In genomic region chr17:66551839-66552238, GRCh38 we compare ENCODE assay signal across 11 cellular contexts.
DNase-seq lines count a peak whose midpoint lies in the region; ATAC-seq and TF ChIP-seq lines count a peak whose summit lies in the region.
"Had no signal": no experiment of that assay in that cellular context is flagged by ENCODE, and none has a peak within 500 bp of the region (broad histone marks: within the 10 kb centered on the region; RNA-seq: fewer than 3 reads in every experiment).

No MANE protein-coding gene starts in this region.

- ATAC-seq in IMR-90 (ENCODE audit: low read depth): no peak
- no peak for ATAC-seq in CD8-positive, alpha-beta T cell
- ATAC-seq in HG03095 (IDR thresholded peaks at IDR 0.05; ENCODE audit: unreplicated experiment): no peak
- ATAC-seq: K562 had no signal

- H3K18ac ChIP-seq in IMR-90 (ENCODE audit: low read depth, low read length): no peak overlapping the region

- H3K27me3 ChIP-seq in IMR-90 (ENCODE audit: control insufficient read depth, insufficient read depth, low read length) (no peaks in the 10 kb centered on the region), colonic mucosa (no peaks in the 10 kb centered on the region)
- no peaks in the 10 kb centered on the region for H3K27me3 ChIP-seq in CD8-positive, alpha-beta T cell (ENCODE audit: insufficient read depth, low read length)
- H3K27me3 ChIP-seq: BE2C had no signal

- H3K9ac ChIP-seq in IMR-90 (ENCODE audit: low read depth, low read length): no peak overlapping the region
- H3K9ac ChIP-seq in colonic mucosa (ENCODE audit: low read depth in 2 of 2, low read length in 2 of 2): no peak overlapping the region

- peaks cover 34% of the 10 kb centered on the region for H3K9me1 ChIP-seq in IMR-90 (ENCODE audit: insufficient read depth, low read length)

- no peak overlapping the region for H4K8ac ChIP-seq in IMR-90 (ENCODE audit: low read depth in 2 of 2, low read length in 2 of 2)

- H3K4me3 ChIP-seq in IMR-90 (ENCODE audit: insufficient read depth, low read depth, low read length) (no peak overlapping the region), colonic mucosa (no peak overlapping the region)
- no peak overlapping the region for H3K4me3 ChIP-seq in CD8-positive, alpha-beta T cell (ENCODE audit: low read depth, low read length)
- H3K4me3 ChIP-seq: K562 had no signal

- H2BK20ac ChIP-seq in IMR-90 (ENCODE audit: low read depth, low read length): no peak overlapping the region

- peaks cover 17% of the 10 kb centered on the region for H3K36me3 Mint-ChIP-seq in nephron progenitor cell (ENCODE audit: low read depth)
- H3K36me3 Mint-ChIP-seq in CD8-positive, alpha-beta T cell: peaks cover 23% of the 10 kb centered on the region

- no peaks in the 10 kb centered on the region for H3K36me3 ChIP-seq in IMR-90 (ENCODE audit: control insufficient read depth, insufficient read depth, low read length)
- H3K36me3 ChIP-seq in colonic mucosa: no peaks in the 10 kb centered on the region
- H3K36me3 ChIP-seq in CD8-positive, alpha-beta T cell (ENCODE audit: insufficient read depth, low read length): no peaks in the 10 kb centered on the region
- H3K36me3 ChIP-seq: BE2C had no signal

- BruUV-seq in IMR-90 (replicated peaks; lab: Mats Ljungman, UMichigan): no TSS peak

- dilution Hi-C loops in IMR-90 (cut with HindIII; ENCODE audit: low sequenced_read_pairs, unreplicated experiment): no loop called here

- DNase-seq in DMS53 (lab: John Stamatoyannopoulos, UW) (peak; percentile 79), IMR-90 (no peak), colonic mucosa (no peak), nephron progenitor cell (no peak)
- DNase-seq in activated CD8-positive, alpha-beta memory T cell treated with anti-CD3 and anti-CD28 coated beads for 24 hours: no peak
- DNase-seq in CD8-positive, alpha-beta T cell: no peak
- DNase-seq: BE2C; Caco-2; CD4-positive, alpha-beta memory T cell had no signal

- no peak overlapping the region for H2AK9ac ChIP-seq in IMR-90 (replicated peaks; ENCODE audit: low read depth, low read length, poor library complexity)

- H3K9me3 ChIP-seq in IMR-90 (ENCODE audit: control insufficient read depth, insufficient read depth, low read length): no peaks in the 10 kb centered on the region
- H3K9me3 ChIP-seq in colonic mucosa: no peaks in the 10 kb centered on the region
- H3K9me3 ChIP-seq in CD8-positive, alpha-beta T cell (ENCODE audit: low read length): no peaks in the 10 kb centered on the region
- H3K9me3 ChIP-seq: BE2C, Caco-2 had no signal

- H3K9me3 Mint-ChIP-seq in nephron progenitor cell: peaks cover 13% of the 10 kb centered on the region
- H3K9me3 Mint-ChIP-seq in CD8-positive, alpha-beta T cell: no peaks in the 10 kb centered on the region

- no peak overlapping the region for H2AFZ ChIP-seq in IMR-90 (replicated peaks; ENCODE audit: low read length, poor library complexity)

- no peak for TF ChIP-seq POLR2A in IMR-90 (IDR thresholded peaks at IDR 0.05; ENCODE audit: low read depth, low read length)

- H3K4me1 ChIP-seq in IMR-90 (ENCODE audit: control insufficient read depth, insufficient read depth, low read length): peaks cover 27% of the 10 kb centered on the region
- peaks cover 15% of the 10 kb centered on the region for H3K4me1 ChIP-seq in colonic mucosa
- peaks cover 21% of the 10 kb centered on the region for H3K4me1 ChIP-seq in CD8-positive, alpha-beta T cell (ENCODE audit: insufficient read depth, low read length)
- H3K4me1 ChIP-seq: BE2C had no signal

- H3K14ac ChIP-seq in IMR-90 (replicated peaks; ENCODE audit: low read depth, low read length): peak overlapping the region; percentile 27; the same call in 1 of the 2 replicates

- in situ Hi-C loops in IMR-90 (cut with MboI; ENCODE audit: low sequenced_read_pairs): no loop called here

- no peak overlapping the region for H3K4me2 ChIP-seq in IMR-90 (ENCODE audit: low read depth, low read length)

- no peaks in the 10 kb centered on the region for H4K20me1 ChIP-seq in IMR-90 (ENCODE audit: insufficient read depth, low read length)

- no peak overlapping the region for H3K23ac ChIP-seq in IMR-90 (ENCODE audit: low read depth, low read length)

- CTCF ChIA-PET in IMR-90 (lab: Yijun Ruan, JAX): interaction anchor here (0.5 kb wide), 1 partner anchor 34 kb away, joined by 3 read pairs; no protein-coding TSS in a partner anchor
- CTCF ChIA-PET in CD8-positive, alpha-beta T cell (lab: Charles Lee): interaction anchor here (1.5 to 2.5 kb wide), 2 partner anchors 15 kb away, joined by 6 to 11 read pairs; no protein-coding TSS in a partner anchor

- intact Hi-C loops in IMR-90 (cut with micrococcal nuclease) (no loop called here), colonic mucosa (cut with DNase I) (no loop called here)
- intact Hi-C loops in CD8-positive, alpha-beta T cell (cut with DNase I, micrococcal nuclease): no loop called here

- WGBS in IMR-90 (ENCODE audit: extremely low coverage in 2 of 2, insufficient read length in 1 of 2), 2 experiments: no CpG with 5 or more reads among the region's 2 CpGs

- H4K91ac ChIP-seq in IMR-90 (ENCODE audit: insufficient read depth, low read depth, low read length): no peak overlapping the region

- H3K56ac ChIP-seq in IMR-90 (ENCODE audit: extremely low read depth, insufficient read depth, low read length): no peak overlapping the region

- 0 out of 2 replicates have a peak overlapping the region, but pooled peaks have one; percentile 40 for H2BK120ac ChIP-seq in IMR-90 (ENCODE audit: low read depth, low read length)

- H3K27me3 Mint-ChIP-seq in nephron progenitor cell (ENCODE audit: low read depth, poor library complexity): peaks cover 10% of the 10 kb centered on the region
- H3K27me3 Mint-ChIP-seq in CD8-positive, alpha-beta T cell (ENCODE audit: low read depth): no peaks in the 10 kb centered on the region
- H3K27me3 Mint-ChIP-seq: CD4-positive, alpha-beta memory T cell had no signal

- H3K4ac ChIP-seq in IMR-90 (ENCODE audit: low read depth, low read length): peak overlapping the region; percentile 48

- no peak overlapping the region for H3K27ac Mint-ChIP-seq in nephron progenitor cell
- no peak overlapping the region for H3K27ac Mint-ChIP-seq in CD8-positive, alpha-beta T cell

- H2AK5ac ChIP-seq in IMR-90 (ENCODE audit: low read depth, low read length): no peak overlapping the region

- no peak overlapping the region for H3K27ac ChIP-seq in IMR-90 (ENCODE audit: insufficient read depth, low read length)
- peak overlapping the region; percentile 10 for H3K27ac ChIP-seq in colonic mucosa
- no peak overlapping the region for H3K27ac ChIP-seq in CD8-positive, alpha-beta T cell (ENCODE audit: low read depth, low read length)

- no peak overlapping the region for H2BK5ac ChIP-seq in IMR-90 (ENCODE audit: low read depth, low read length, poor library complexity, severe bottlenecking)

- H4K5ac ChIP-seq in IMR-90 (ENCODE audit: low read depth, low read length): no peak overlapping the region

- POLR2A ChIA-PET in IMR-90 (lab: Charles Lee; ENCODE audit: unreplicated experiment): no interaction called here
- POLR2A ChIA-PET in CD8-positive, alpha-beta T cell (lab: Charles Lee): no interaction called here

- TF ChIP-seq RAD21 in IMR-90 (IDR thresholded peaks at IDR 0.05; ENCODE audit: low read length): no peak

- H3K4me3 Mint-ChIP-seq in nephron progenitor cell: no peak overlapping the region
- H3K4me3 Mint-ChIP-seq in CD8-positive, alpha-beta T cell: no peak overlapping the region
- H3K4me3 Mint-ChIP-seq: CD4-positive, alpha-beta memory T cell had no signal

- no peak overlapping the region for H2BK15ac ChIP-seq in IMR-90 (ENCODE audit: low read depth, low read length)

- peaks cover 32% of the 10 kb centered on the region for H3K4me1 Mint-ChIP-seq in nephron progenitor cell
- H3K4me1 Mint-ChIP-seq in CD8-positive, alpha-beta T cell (ENCODE audit: low read depth): peaks cover 36% of the 10 kb centered on the region

- H3K79me1 ChIP-seq in IMR-90 (ENCODE audit: low read depth in 1 of 2, low read length in 2 of 2): peaks cover 49 to 77% of the 10 kb centered on the region in 2 experiments

- no peak for TF ChIP-seq CTCF in IMR-90 (conservative IDR thresholded peaks at IDR 0.05; ENCODE audit: low read depth, low read length)
- no peak for TF ChIP-seq CTCF in colonic mucosa (IDR thresholded peaks at IDR 0.05)
- TF ChIP-seq CTCF in nephron progenitor cell (IDR thresholded peaks at IDR 0.05): no peak
- TF ChIP-seq CTCF in CD8-positive, alpha-beta T cell (IDR thresholded peaks at IDR 0.05): no peak

TF ChIP-seq in IMR-90, 13 proteins besides CTCF, POLR2A, EP300 and RAD21:
- no peak for TF ChIP-seq USF2 (IDR thresholded peaks at IDR 0.05; ENCODE audit: low read depth, low read length)
- no peak for TF ChIP-seq RCOR1 (IDR thresholded peaks at IDR 0.05; ENCODE audit: insufficient replicate concordance, low read length)
- no peak for TF ChIP-seq BHLHE40 (IDR thresholded peaks at IDR 0.05; ENCODE audit: low read depth, low read length)
- no peak for TF ChIP-seq NFE2L2 (IDR thresholded peaks at IDR 0.05; ENCODE audit: low read depth, low read length)
- no peak for TF ChIP-seq MXI1 (IDR thresholded peaks at IDR 0.05; ENCODE audit: borderline replicate concordance, low read depth, low read length)
- no peak for TF ChIP-seq MAZ (IDR thresholded peaks at IDR 0.05; ENCODE audit: borderline replicate concordance, low read depth, low read length)
- no peak for TF ChIP-seq MAFK (IDR thresholded peaks at IDR 0.05; ENCODE audit: low read depth, low read length)
- no peak for TF ChIP-seq CEBPB (IDR thresholded peaks at IDR 0.05; ENCODE audit: low read depth, low read length)
- TF ChIP-seq RFX5 (IDR thresholded peaks at IDR 0.05; ENCODE audit: low read depth, low read length): no peak
